In the genomic region with DNA sequence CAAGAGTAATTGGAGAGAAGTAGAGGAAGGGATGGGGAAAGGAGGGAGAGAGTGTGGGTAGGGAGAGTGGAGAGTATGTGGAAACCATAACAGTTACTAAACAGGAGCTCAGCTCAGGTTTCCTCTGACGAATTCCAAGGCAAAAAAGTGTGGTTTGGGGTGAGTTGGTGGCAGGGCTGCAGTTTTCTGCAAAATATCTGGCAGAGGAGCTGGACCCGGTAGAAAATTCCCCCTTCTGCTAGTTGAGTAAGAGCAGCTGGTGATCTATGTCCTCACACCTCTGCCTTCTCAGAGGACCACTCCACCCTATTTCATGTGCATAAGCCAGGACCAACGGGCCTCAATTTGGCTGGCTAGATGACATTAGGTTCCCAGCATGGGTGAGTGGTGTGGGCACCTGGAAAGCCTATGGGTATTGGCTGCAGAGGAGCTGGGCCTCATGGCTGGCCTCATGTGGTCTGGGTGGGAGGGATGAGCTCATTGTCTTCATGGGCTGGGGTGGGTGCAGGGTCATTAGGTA, we compare ENCODE assay signal across 15 cellular contexts. TPM values are rescaled to one million over a fixed set of nuclear protein-coding genes. Genes with fewer than 3 reads are reported as not detected.
DNase-seq lines count a peak whose midpoint lies in the region; ATAC-seq and TF ChIP-seq lines count a peak whose summit lies in the region.
"Had no signal": no experiment of that assay in that cellular context is flagged by ENCODE, and none has a peak within 500 bp of the region (broad histone marks: within the 10 kb centered on the region; RNA-seq: fewer than 3 reads in every experiment).

No MANE protein-coding gene starts in this region.

- no peak for TF ChIP-seq POLR2A in uterus (IDR thresholded peaks at IDR 0.05)

- CTCF ChIA-PET in activated CD4-positive, alpha-beta T cell treated with anti-CD3 and anti-CD28 coated beads, Interleukin-2, amount 10 ng/mL, durations not matched to agents 7 days and 5 days (lab: Charles Lee): no interaction called here

- H3K27ac Mint-ChIP-seq in activated CD4-positive, alpha-beta T cell treated with anti-CD3 and anti-CD28 coated beads, Interleukin-2, amount 10 ng/mL, durations not matched to agents 7 days and 5 days: peak overlapping the region; percentile 16
- H3K27ac Mint-ChIP-seq: activated CD8-positive, alpha-beta T cell treated with anti-CD3 and anti-CD28 coated beads for 36 hours had no signal

- no peak for ATAC-seq in HG03139 (IDR thresholded peaks at IDR 0.05; ENCODE audit: unreplicated experiment)
- ATAC-seq: activated CD8-positive, alpha-beta T cell treated with anti-CD3 and anti-CD28 coated beads for 36 hours; esophagus mucosa had no signal

- H3K9me3 ChIP-seq in uterus: no peaks in the 10 kb centered on the region

- H3K4me3 ChIP-seq in brain microvascular endothelial cell (ENCODE audit: low read depth, low read length): no peak overlapping the region
- no peak overlapping the region for H3K4me3 ChIP-seq in uterus

- H3K27me3 ChIP-seq in brain microvascular endothelial cell (replicated peaks) (no peaks in the 10 kb centered on the region), uterus (no peaks in the 10 kb centered on the region)

- H3K27me3 Mint-ChIP-seq in activated CD4-positive, alpha-beta T cell treated with anti-CD3 and anti-CD28 coated beads, Interleukin-2, amount 10 ng/mL, durations not matched to agents 7 days and 5 days: peaks cover 21% of the 10 kb centered on the region

- no peaks in the 10 kb centered on the region for H3K9me3 Mint-ChIP-seq in activated CD4-positive, alpha-beta T cell treated with anti-CD3 and anti-CD28 coated beads, Interleukin-2, amount 10 ng/mL, durations not matched to agents 7 days and 5 days
- H3K9me3 Mint-ChIP-seq: activated CD8-positive, alpha-beta T cell treated with anti-CD3 and anti-CD28 coated beads for 36 hours had no signal

- H3K4me1 Mint-ChIP-seq in activated CD4-positive, alpha-beta T cell treated with anti-CD3 and anti-CD28 coated beads, Interleukin-2, amount 10 ng/mL, durations not matched to agents 7 days and 5 days: peaks cover 11% of the 10 kb centered on the region

- H3K36me3 Mint-ChIP-seq in activated CD4-positive, alpha-beta T cell treated with anti-CD3 and anti-CD28 coated beads, Interleukin-2, amount 10 ng/mL, durations not matched to agents 7 days and 5 days (ENCODE audit: low read depth): no peaks in the 10 kb centered on the region

- H3K27ac ChIP-seq in brain microvascular endothelial cell: peak overlapping the region; percentile 59
- peak overlapping the region; percentile 98 for H3K27ac ChIP-seq in uterus

- H3K36me3 ChIP-seq in brain microvascular endothelial cell (replicated peaks) (peaks cover 2% of the 10 kb centered on the region), uterus (no peaks in the 10 kb centered on the region)

- TF ChIP-seq CTCF in brain microvascular endothelial cell (IDR thresholded peaks at IDR 0.05; ENCODE audit: low read depth, low read length, missing control alignments): no peak
- TF ChIP-seq CTCF in uterus (IDR thresholded peaks at IDR 0.05): no peak

- DNase-seq in activated CD4-positive, alpha-beta T cell treated with anti-CD3 and anti-CD28 coated beads, Interleukin-2, amount 10 ng/mL, durations not matched to agents 7 days and 5 days: no peak
- no peak for DNase-seq in activated CD4-positive, alpha-beta T cell treated with anti-CD3 and anti-CD28 coated beads for 48 hours
- peak; percentile 74 for DNase-seq in brain microvascular endothelial cell
- DNase-seq in myocyte (ENCODE audit: low read depth): peak; percentile 60
- peak in 1 of 2 donors; percentile 43 for DNase-seq in uterus
- no peak for DNase-seq in T1000 (lab: John Stamatoyannopoulos, UW)
- no peak for DNase-seq in MV-4-11 (lab: John Stamatoyannopoulos, UW)
- DNase-seq: 8988T; activated CD8-positive, alpha-beta T cell treated with anti-CD3 and anti-CD28 coated beads for 36 hours; activated effector memory CD4-positive, alpha-beta T cell treated with anti-CD3 and anti-CD28 coated beads, Interleukin-2, amount 50 U/mL, for 16 hours; OCI-M1; right cardiac atrium; T-helper 2 cell had no signal

- intact Hi-C loops in uterus (cut with DNase I; ENCODE audit: low total_unique reads): no loop called here

- in situ Hi-C loops in brain microvascular endothelial cell (cut with HindIII; ENCODE audit: low pct_ligation_motif_present, low sequenced_read_pairs): no loop called here

- POLR2A ChIA-PET in activated CD4-positive, alpha-beta T cell treated with anti-CD3 and anti-CD28 coated beads, Interleukin-2, amount 10 ng/mL, durations not matched to agents 7 days and 5 days (lab: Charles Lee): no interaction called here

- no peak overlapping the region for H3K4me3 Mint-ChIP-seq in activated CD4-positive, alpha-beta T cell treated with anti-CD3 and anti-CD28 coated beads, Interleukin-2, amount 10 ng/mL, durations not matched to agents 7 days and 5 days
- H3K4me3 Mint-ChIP-seq: activated CD8-positive, alpha-beta T cell treated with anti-CD3 and anti-CD28 coated beads for 36 hours had no signal

- H3K4me1 ChIP-seq in uterus: peaks cover 12 to 38% of the 10 kb centered on the region in 2 donors

RNA-seq across cellular contexts. Expression of a gene that starts 13.2 kb away (rescaled TPM):
- total RNA-seq in activated CD4-positive, alpha-beta T cell treated with anti-CD3 and anti-CD28 coated beads, Interleukin-2, amount 10 ng/mL, durations not matched to agents 7 days and 5 days: 1 to 10 TPM; 7.1 to 8.1 TPM
- total RNA-seq in myocyte (3.9 and 4.8 TPM in 2 replicates), uterus (100 to 1,000 TPM in 3 of 4 donors, 10 to 100 TPM in 1; 35.9 to 156 (median 114) TPM)
- 17.5 TPM for polyA plus RNA-seq in myocyte (2012)

Comparison
In these comparisons a context has a peak if more than half of its experiments do, and no peak if none do; other contexts are left out.
1. DNase-seq: peak in brain microvascular endothelial cell (single experiment) and myocyte (single experiment); none in activated CD4-positive, alpha-beta T cell treated with anti-CD3 and anti-CD28 coated beads, Interleukin-2, amount 10 ng/mL, durations not matched to agents 7 days and 5 days (single experiment), activated CD4-positive, alpha-beta T cell treated with anti-CD3 and anti-CD28 coated beads for 48 hours (single experiment), T1000 (single experiment) and MV-4-11 (single experiment).